10 cellular contexts compared by ENCODE assay signal in genomic region chr2:189287982-189288494, GRCh38.
A peak's percentile ranks its signal among the peaks of the same experiment; 100 is the strongest.
DNase-seq lines count a peak whose midpoint lies in the region; ATAC-seq and TF ChIP-seq lines count a peak whose summit lies in the region.
"Had no signal": no experiment of that assay in that cellular context is flagged by ENCODE, and none has a peak within 500 bp of the region (broad histone marks: within the 10 kb centered on the region; RNA-seq: fewer than 3 reads in every experiment).

No MANE protein-coding gene starts in this region.

- WGBS in body of pancreas, 2 donors, result 0 to 8% methylated on average over 1 of the region's 1 CpG

- peaks cover 4% of the 10 kb centered on the region for H3K4me1 ChIP-seq in left ventricle myocardium inferior
- no peaks in the 10 kb centered on the region for H3K4me1 ChIP-seq in body of pancreas

- peak overlapping the region; percentile 97 for H3K27ac Mint-ChIP-seq in stimulated activated naive CD8-positive, alpha-beta T cell treated with anti-CD3 and anti-CD28 coated beads, Interleukin-15, Interleukin-2, amounts not matched to agents 100 ng/mL and 50 ng/mL, for 24 hours
- H3K27ac Mint-ChIP-seq: dendritic cell treated with granulocyte-macrophage colony-stimulating factor and Interleukin-4, amounts not matched to agents 40 ng/mL and 50 ng/mL, for 4 days had no signal

- H3K36me3 Mint-ChIP-seq in stimulated activated naive CD8-positive, alpha-beta T cell treated with anti-CD3 and anti-CD28 coated beads, Interleukin-15, Interleukin-2, amounts not matched to agents 100 ng/mL and 50 ng/mL, for 24 hours (ENCODE audit: low read depth), result peaks cover 32% of the 10 kb centered on the region
- H3K36me3 Mint-ChIP-seq: CD8-positive, alpha-beta memory T cell had no signal

- no peak overlapping the region for H3K4me3 ChIP-seq in WERI-Rb-1 (ENCODE audit: low read depth, low read length)
- H3K4me3 ChIP-seq in left ventricle myocardium inferior, result no peak overlapping the region
- H3K4me3 ChIP-seq in body of pancreas, result no peak overlapping the region

- peak; percentile 1 for DNase-seq in NCI-H1694 (lab: John Stamatoyannopoulos, UW)
- DNase-seq in NCI-H1694 treated with DMSO at 0.1 percent for 48 hours (lab: John Stamatoyannopoulos, UW), result no peak
- no peak for DNase-seq in WERI-Rb-1
- DNase-seq in left ventricle myocardium inferior, result no peak
- DNase-seq in body of pancreas, result no peak

- no peak for TF ChIP-seq POLR2A in body of pancreas (IDR thresholded peaks at IDR 0.05)

- intact Hi-C loops in left ventricle myocardium inferior (cut with micrococcal nuclease), result loop anchor here (10.0 kb wide), 1 partner anchor 173 kb away; no protein-coding TSS in a partner anchor
- intact Hi-C loops in body of pancreas (cut with DNase I), result no loop called here

- H3K9me3 Mint-ChIP-seq in stimulated activated naive CD8-positive, alpha-beta T cell treated with anti-CD3 and anti-CD28 coated beads, Interleukin-15, Interleukin-2, amounts not matched to agents 100 ng/mL and 50 ng/mL, for 24 hours, result peaks cover 10% of the 10 kb centered on the region
- H3K9me3 Mint-ChIP-seq: CD8-positive, alpha-beta memory T cell; dendritic cell treated with granulocyte-macrophage colony-stimulating factor and Interleukin-4, amounts not matched to agents 40 ng/mL and 50 ng/mL, for 4 days had no signal

- ATAC-seq in GM21723 (IDR thresholded peaks at IDR 0.05; ENCODE audit: unreplicated experiment) (peak; percentile 87), body of pancreas (no peak)

- peak; percentile 53 for TF ChIP-seq CTCF in LNCAP (IDR thresholded peaks at IDR 0.05)
- TF ChIP-seq CTCF in WERI-Rb-1 (IDR thresholded peaks at IDR 0.05; ENCODE audit: low read depth, low read length), result peak; percentile 17; the same call in 1 of the 2 replicates
- TF ChIP-seq CTCF in left ventricle myocardium inferior (IDR thresholded peaks at IDR 0.05; ENCODE audit: borderline replicate concordance), result peak; percentile 57
- TF ChIP-seq CTCF in body of pancreas (IDR thresholded peaks at IDR 0.05), result peak in 3 of 7 experiments; percentile 30 to 39 (median 38)

- no peak overlapping the region for H3K4me3 Mint-ChIP-seq in stimulated activated naive CD8-positive, alpha-beta T cell treated with anti-CD3 and anti-CD28 coated beads, Interleukin-15, Interleukin-2, amounts not matched to agents 100 ng/mL and 50 ng/mL, for 24 hours
- H3K4me3 Mint-ChIP-seq: CD8-positive, alpha-beta memory T cell; dendritic cell treated with granulocyte-macrophage colony-stimulating factor and Interleukin-4, amounts not matched to agents 40 ng/mL and 50 ng/mL, for 4 days had no signal

- no peaks in the 10 kb centered on the region for H3K27me3 ChIP-seq in WERI-Rb-1 (ENCODE audit: insufficient read depth, low read depth, severe bottlenecking)
- H3K27me3 ChIP-seq in left ventricle myocardium inferior (ENCODE audit: low read depth), result no peaks in the 10 kb centered on the region
- no peaks in the 10 kb centered on the region for H3K27me3 ChIP-seq in body of pancreas

- H3K27ac ChIP-seq in WERI-Rb-1, result no peak overlapping the region
- H3K27ac ChIP-seq in left ventricle myocardium inferior (replicated peaks), result no peak overlapping the region
- H3K27ac ChIP-seq in body of pancreas, result no peak overlapping the region

- no peaks in the 10 kb centered on the region for H3K36me3 ChIP-seq in WERI-Rb-1
- no peaks in the 10 kb centered on the region for H3K36me3 ChIP-seq in left ventricle myocardium inferior
- no peaks in the 10 kb centered on the region for H3K36me3 ChIP-seq in body of pancreas (replicated peaks in 1 of 2; ENCODE audit: insufficient read depth in 1 of 2, low read depth in 2 of 2)

- H3K4me1 Mint-ChIP-seq in stimulated activated naive CD8-positive, alpha-beta T cell treated with anti-CD3 and anti-CD28 coated beads, Interleukin-15, Interleukin-2, amounts not matched to agents 100 ng/mL and 50 ng/mL, for 24 hours (ENCODE audit: low read depth), result peaks cover 83% of the 10 kb centered on the region

- H3K9me3 ChIP-seq in WERI-Rb-1 (ENCODE audit: severe bottlenecking) (no peaks in the 10 kb centered on the region), left ventricle myocardium inferior (replicated peaks) (peaks cover 9% of the 10 kb centered on the region), body of pancreas (no peaks in the 10 kb centered on the region)

- H3K27me3 Mint-ChIP-seq in stimulated activated naive CD8-positive, alpha-beta T cell treated with anti-CD3 and anti-CD28 coated beads, Interleukin-15, Interleukin-2, amounts not matched to agents 100 ng/mL and 50 ng/mL, for 24 hours, result no peaks in the 10 kb centered on the region
- H3K27me3 Mint-ChIP-seq: CD8-positive, alpha-beta memory T cell; dendritic cell treated with granulocyte-macrophage colony-stimulating factor and Interleukin-4, amounts not matched to agents 40 ng/mL and 50 ng/mL, for 4 days had no signal
